ENCODE assay signal across 1 cellular context in the genomic region with DNA sequence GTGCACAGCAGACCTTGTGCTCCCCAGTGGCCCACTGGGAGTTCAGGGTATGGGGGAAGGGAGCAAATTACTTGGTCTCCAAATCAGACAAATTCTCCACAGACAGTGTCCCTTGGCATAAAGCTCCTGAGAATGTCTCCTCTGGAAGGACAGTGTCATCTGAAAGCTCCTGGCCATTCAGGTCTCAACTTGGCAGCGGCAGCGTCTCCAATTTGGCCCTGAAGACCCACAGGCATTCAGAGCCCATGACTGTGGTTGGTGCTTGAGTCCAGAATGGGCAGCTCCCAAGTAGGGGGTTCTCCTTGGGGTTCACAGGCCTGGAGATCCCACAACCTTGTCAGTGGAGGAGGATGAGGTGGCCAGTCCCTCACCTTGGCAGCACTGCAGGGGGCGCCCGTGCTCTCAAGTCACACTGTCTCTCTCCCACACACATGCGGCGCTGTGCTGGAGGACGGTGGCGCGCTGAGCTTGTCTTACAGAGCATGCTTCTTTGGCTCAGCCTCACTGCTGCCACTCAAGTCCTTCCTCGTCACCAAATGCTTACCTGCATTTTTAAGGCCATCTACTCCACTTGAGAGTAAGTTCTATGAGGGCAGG.
TF ChIP-seq lines count a peak whose summit lies in the region.

No MANE protein-coding gene starts in this region.

TF ChIP-seq in HepG2, 621 proteins besides CTCF, POLR2A, EP300 and RAD21 (continued from another document and continues in another):
- TF ChIP-seq ZNF609 (CRISPR knock-in tag; IDR thresholded peaks at IDR 0.05; ENCODE audit: borderline replicate concordance) (no peak), ZNF180 (CRISPR knock-in tag; IDR thresholded peaks at IDR 0.05; ENCODE audit: borderline replicate concordance, low read depth) (no peak), ZNF18 (CRISPR knock-in tag; IDR thresholded peaks at IDR 0.05; ENCODE audit: insufficient replicate concordance) (no peak), TCF7L2 (IDR thresholded peaks at IDR 0.05; ENCODE audit: low read depth, low read length) (no peak), ATF6 (CRISPR knock-in tag; conservative IDR thresholded peaks at IDR 0.05) (no peak), ZNF788 (CRISPR knock-in tag; IDR thresholded peaks at IDR 0.05; ENCODE audit: borderline replicate concordance) (no peak), USF2 (IDR thresholded peaks at IDR 0.05; ENCODE audit: low read depth, low read length) (no peak), USF2 (CRISPR knock-in tag; IDR thresholded peaks at IDR 0.05; ENCODE audit: borderline replicate concordance) (no peak), ZNF687 (CRISPR knock-in tag; IDR thresholded peaks at IDR 0.05) (peak; percentile 61), RFX1 (IDR thresholded peaks at IDR 0.05) (no peak), MEF2D (CRISPR knock-in tag; IDR thresholded peaks at IDR 0.05) (no peak)
- TF ChIP-seq, protein P1, sequence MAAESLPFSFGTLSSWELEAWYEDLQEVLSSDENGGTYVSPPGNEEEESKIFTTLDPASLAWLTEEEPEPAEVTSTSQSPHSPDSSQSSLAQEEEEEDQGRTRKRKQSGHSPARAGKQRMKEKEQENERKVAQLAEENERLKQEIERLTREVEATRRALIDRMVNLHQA (CRISPR knock-in tag; IDR thresholded peaks at IDR 0.05): no peak
- TF ChIP-seq, protein P2, sequence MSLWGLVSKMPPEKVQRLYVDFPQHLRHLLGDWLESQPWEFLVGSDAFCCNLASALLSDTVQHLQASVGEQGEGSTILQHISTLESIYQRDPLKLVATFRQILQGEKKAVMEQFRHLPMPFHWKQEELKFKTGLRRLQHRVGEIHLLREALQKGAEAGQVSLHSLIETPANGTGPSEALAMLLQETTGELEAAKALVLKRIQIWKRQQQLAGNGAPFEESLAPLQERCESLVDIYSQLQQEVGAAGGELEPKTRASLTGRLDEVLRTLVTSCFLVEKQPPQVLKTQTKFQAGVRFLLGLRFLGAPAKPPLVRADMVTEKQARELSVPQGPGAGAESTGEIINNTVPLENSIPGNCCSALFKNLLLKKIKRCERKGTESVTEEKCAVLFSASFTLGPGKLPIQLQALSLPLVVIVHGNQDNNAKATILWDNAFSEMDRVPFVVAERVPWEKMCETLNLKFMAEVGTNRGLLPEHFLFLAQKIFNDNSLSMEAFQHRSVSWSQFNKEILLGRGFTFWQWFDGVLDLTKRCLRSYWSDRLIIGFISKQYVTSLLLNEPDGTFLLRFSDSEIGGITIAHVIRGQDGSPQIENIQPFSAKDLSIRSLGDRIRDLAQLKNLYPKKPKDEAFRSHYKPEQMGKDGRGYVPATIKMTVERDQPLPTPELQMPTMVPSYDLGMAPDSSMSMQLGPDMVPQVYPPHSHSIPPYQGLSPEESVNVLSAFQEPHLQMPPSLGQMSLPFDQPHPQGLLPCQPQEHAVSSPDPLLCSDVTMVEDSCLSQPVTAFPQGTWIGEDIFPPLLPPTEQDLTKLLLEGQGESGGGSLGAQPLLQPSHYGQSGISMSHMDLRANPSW (CRISPR knock-in tag; IDR thresholded peaks at IDR 0.05; ENCODE audit: borderline replicate concordance): no peak
- TF ChIP-seq, protein P3, sequence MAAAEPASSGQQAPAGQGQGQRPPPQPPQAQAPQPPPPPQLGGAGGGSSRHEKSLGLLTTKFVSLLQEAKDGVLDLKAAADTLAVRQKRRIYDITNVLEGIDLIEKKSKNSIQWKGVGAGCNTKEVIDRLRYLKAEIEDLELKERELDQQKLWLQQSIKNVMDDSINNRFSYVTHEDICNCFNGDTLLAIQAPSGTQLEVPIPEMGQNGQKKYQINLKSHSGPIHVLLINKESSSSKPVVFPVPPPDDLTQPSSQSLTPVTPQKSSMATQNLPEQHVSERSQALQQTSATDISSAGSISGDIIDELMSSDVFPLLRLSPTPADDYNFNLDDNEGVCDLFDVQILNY (CRISPR knock-in tag; conservative IDR thresholded peaks at IDR 0.05): no peak
- TF ChIP-seq, protein P4, sequence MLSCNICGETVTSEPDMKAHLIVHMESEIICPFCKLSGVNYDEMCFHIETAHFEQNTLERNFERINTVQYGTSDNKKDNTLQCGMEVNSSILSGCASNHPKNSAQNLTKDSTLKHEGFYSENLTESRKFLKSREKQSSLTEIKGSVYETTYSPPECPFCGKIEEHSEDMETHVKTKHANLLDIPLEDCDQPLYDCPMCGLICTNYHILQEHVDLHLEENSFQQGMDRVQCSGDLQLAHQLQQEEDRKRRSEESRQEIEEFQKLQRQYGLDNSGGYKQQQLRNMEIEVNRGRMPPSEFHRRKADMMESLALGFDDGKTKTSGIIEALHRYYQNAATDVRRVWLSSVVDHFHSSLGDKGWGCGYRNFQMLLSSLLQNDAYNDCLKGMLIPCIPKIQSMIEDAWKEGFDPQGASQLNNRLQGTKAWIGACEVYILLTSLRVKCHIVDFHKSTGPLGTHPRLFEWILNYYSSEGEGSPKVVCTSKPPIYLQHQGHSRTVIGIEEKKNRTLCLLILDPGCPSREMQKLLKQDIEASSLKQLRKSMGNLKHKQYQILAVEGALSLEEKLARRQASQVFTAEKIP (CRISPR knock-in tag; IDR thresholded peaks at IDR 0.05; ENCODE audit: borderline replicate concordance): no peak
- TF ChIP-seq, protein P5, sequence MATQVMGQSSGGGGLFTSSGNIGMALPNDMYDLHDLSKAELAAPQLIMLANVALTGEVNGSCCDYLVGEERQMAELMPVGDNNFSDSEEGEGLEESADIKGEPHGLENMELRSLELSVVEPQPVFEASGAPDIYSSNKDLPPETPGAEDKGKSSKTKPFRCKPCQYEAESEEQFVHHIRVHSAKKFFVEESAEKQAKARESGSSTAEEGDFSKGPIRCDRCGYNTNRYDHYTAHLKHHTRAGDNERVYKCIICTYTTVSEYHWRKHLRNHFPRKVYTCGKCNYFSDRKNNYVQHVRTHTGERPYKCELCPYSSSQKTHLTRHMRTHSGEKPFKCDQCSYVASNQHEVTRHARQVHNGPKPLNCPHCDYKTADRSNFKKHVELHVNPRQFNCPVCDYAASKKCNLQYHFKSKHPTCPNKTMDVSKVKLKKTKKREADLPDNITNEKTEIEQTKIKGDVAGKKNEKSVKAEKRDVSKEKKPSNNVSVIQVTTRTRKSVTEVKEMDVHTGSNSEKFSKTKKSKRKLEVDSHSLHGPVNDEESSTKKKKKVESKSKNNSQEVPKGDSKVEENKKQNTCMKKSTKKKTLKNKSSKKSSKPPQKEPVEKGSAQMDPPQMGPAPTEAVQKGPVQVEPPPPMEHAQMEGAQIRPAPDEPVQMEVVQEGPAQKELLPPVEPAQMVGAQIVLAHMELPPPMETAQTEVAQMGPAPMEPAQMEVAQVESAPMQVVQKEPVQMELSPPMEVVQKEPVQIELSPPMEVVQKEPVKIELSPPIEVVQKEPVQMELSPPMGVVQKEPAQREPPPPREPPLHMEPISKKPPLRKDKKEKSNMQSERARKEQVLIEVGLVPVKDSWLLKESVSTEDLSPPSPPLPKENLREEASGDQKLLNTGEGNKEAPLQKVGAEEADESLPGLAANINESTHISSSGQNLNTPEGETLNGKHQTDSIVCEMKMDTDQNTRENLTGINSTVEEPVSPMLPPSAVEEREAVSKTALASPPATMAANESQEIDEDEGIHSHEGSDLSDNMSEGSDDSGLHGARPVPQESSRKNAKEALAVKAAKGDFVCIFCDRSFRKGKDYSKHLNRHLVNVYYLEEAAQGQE (IDR thresholded peaks at IDR 0.05; ENCODE audit: borderline replicate concordance in 1 of 2, low read depth in 1 of 2, low read length in 2 of 2): no peak
